In genomic region chr5:91016954-91017690, GRCh38 we compare ENCODE assay signal across 16 cellular contexts.
DNase-seq lines count a peak whose midpoint lies in the region; ATAC-seq and TF ChIP-seq lines count a peak whose summit lies in the region.
"Had no signal": no experiment of that assay in that cellular context is flagged by ENCODE, and none has a peak within 500 bp of the region (broad histone marks: within the 10 kb centered on the region; RNA-seq: fewer than 3 reads in every experiment).

No MANE protein-coding gene starts in this region.

- H3K4me1 Mint-ChIP-seq in CD14-positive monocyte, result peaks cover 5% of the 10 kb centered on the region

- H3K36me3 Mint-ChIP-seq in CD14-positive monocyte, result no peaks in the 10 kb centered on the region

- H3K4me1 ChIP-seq in psoas muscle, result peaks cover 30% of the 10 kb centered on the region
- no peaks in the 10 kb centered on the region for H3K4me1 ChIP-seq in SJCRH30
- H3K4me1 ChIP-seq: BLaER1 treated with 17β-estradiol and CSF1 and Interleukin-3, amounts not matched to agents 10 nM and 100 nM had no signal

- POLR2A ChIA-PET in RWPE1 (lab: Yijun Ruan, JAX; ENCODE audit: low non-redundant PET), result no interaction called here

- intact Hi-C loops in psoas muscle (cut with DNase I) (no loop called here), CD14-positive monocyte (cut with micrococcal nuclease) (no loop called here)

- H3K9me3 Mint-ChIP-seq in CD14-positive monocyte, result peaks cover 4 to 13% (median 9%) of the 10 kb centered on the region in 7 donors

- TF ChIP-seq CTCF in RWPE1 (conservative IDR thresholded peaks at IDR 0.05; ENCODE audit: low read depth) (no peak), fibroblast of mammary gland (conservative IDR thresholded peaks at IDR 0.05; ENCODE audit: control insufficient read depth, insufficient read depth, low read depth, low read length) (no peak), psoas muscle (IDR thresholded peaks at IDR 0.05) (no peak), GM20000 (IDR thresholded peaks at IDR 0.05; ENCODE audit: extremely low read depth, missing control alignments) (no peak), CD14-positive monocyte (IDR thresholded peaks at IDR 0.05) (no peak)

- no peak overlapping the region for H3K4me3 Mint-ChIP-seq in CD14-positive monocyte
- H3K4me3 Mint-ChIP-seq: neural progenitor cell; T-helper 2 cell treated with Interferon-gamma antibody and Interleukin-4, amounts not matched to agents 5 μg/mL and 100 μg/mL, for 36 hours had no signal

- H3K27ac ChIP-seq in RWPE1 (no peak overlapping the region), psoas muscle (peak overlapping the region; percentile 63), SJCRH30 (no peak overlapping the region)
- H3K27ac ChIP-seq: BLaER1 treated with 17β-estradiol and CSF1 and Interleukin-3, amounts not matched to agents 10 nM and 100 nM; neural progenitor cell had no signal

- H3K9me3 ChIP-seq in psoas muscle, result no peaks in the 10 kb centered on the region
- peaks cover 6% of the 10 kb centered on the region for H3K9me3 ChIP-seq in SJCRH30 (replicated peaks)
- H3K9me3 ChIP-seq: Peyer's patch had no signal

- DNase-seq in AML-193 (lab: John Stamatoyannopoulos, UW) (peak; percentile 35 to 55), RWPE1 (ENCODE audit: low spot score) (peak; percentile 64), fibroblast of mammary gland (ENCODE audit: low read depth) (peak; percentile 71), psoas muscle (no peak), GM20000 (ENCODE audit: low spot score) (no peak), CD14-positive monocyte (ENCODE audit: low spot score) (no peak), SJCRH30 (no peak)
- DNase-seq: activated CD4-positive, alpha-beta T cell treated with anti-CD3 and anti-CD28 coated beads, Interleukin-2, amount 50 U/mL, for 48 hours; central memory CD4-positive, alpha-beta T cell; foreskin melanocyte; MM.1S had no signal

- H3K4me3 ChIP-seq in fibroblast of mammary gland (ENCODE audit: control insufficient read depth, low read depth, low read length) (no peak overlapping the region), psoas muscle (peak overlapping the region; percentile 58), SJCRH30 (no peak overlapping the region)
- H3K4me3 ChIP-seq: BLaER1 treated with 17β-estradiol and CSF1 and Interleukin-3, amounts not matched to agents 10 nM and 100 nM; neural progenitor cell; Peyer's patch had no signal

- peak; percentile 73 to 93 (median 82) for ATAC-seq in psoas muscle
- ATAC-seq in GM21526 (IDR thresholded peaks at IDR 0.05; ENCODE audit: low FRiP score, unreplicated experiment), result no peak

- 41 to 52% (median 48%) methylated on average over 4 of the region's 4 CpGs for WGBS in psoas muscle, 3 donors

- H3K27ac Mint-ChIP-seq in CD14-positive monocyte, result peak overlapping the region in 1 of 7 donors; percentile 10
- H3K27ac Mint-ChIP-seq: neural progenitor cell; T-helper 2 cell treated with Interferon-gamma antibody and Interleukin-4, amounts not matched to agents 5 μg/mL and 100 μg/mL, for 36 hours had no signal

- no peaks in the 10 kb centered on the region for H3K27me3 ChIP-seq in psoas muscle (ENCODE audit: insufficient read depth in 3 of 3, low read length in 2 of 3)
- no peaks in the 10 kb centered on the region for H3K27me3 ChIP-seq in SJCRH30
- H3K27me3 ChIP-seq: BLaER1 treated with 17β-estradiol and CSF1 and Interleukin-3, amounts not matched to agents 10 nM and 100 nM; neural progenitor cell; Peyer's patch had no signal

- no peaks in the 10 kb centered on the region for H3K27me3 Mint-ChIP-seq in CD14-positive monocyte (ENCODE audit: low read depth in 3 of 3)

- H3K36me3 ChIP-seq in psoas muscle (ENCODE audit: insufficient read depth in 1 of 2, low read depth in 1 of 2) (no peaks in the 10 kb centered on the region), SJCRH30 (no peaks in the 10 kb centered on the region)
- H3K36me3 ChIP-seq: BLaER1 treated with 17β-estradiol and CSF1 and Interleukin-3, amounts not matched to agents 10 nM and 100 nM; neural progenitor cell; Peyer's patch had no signal

- CTCF ChIA-PET in RWPE1 (lab: Yijun Ruan, JAX), result interaction anchor here (0.5 to 1.1 kb wide), 2 partner anchors 24 to 227 kb away, joined by 3 to 7 read pairs; no protein-coding TSS in a partner anchor

Comparison
In these comparisons a context has a peak if more than half of its experiments do, and no peak if none do; other contexts are left out.
1. DNase-seq: peak in AML-193 (2 of 2), RWPE1 (single experiment) and fibroblast of mammary gland (single experiment); none in psoas muscle (0 of 2), GM20000 (single experiment), CD14-positive monocyte (single experiment) and SJCRH30 (0 of 2).